8 cellular contexts compared by ENCODE assay signal in the genomic region with DNA sequence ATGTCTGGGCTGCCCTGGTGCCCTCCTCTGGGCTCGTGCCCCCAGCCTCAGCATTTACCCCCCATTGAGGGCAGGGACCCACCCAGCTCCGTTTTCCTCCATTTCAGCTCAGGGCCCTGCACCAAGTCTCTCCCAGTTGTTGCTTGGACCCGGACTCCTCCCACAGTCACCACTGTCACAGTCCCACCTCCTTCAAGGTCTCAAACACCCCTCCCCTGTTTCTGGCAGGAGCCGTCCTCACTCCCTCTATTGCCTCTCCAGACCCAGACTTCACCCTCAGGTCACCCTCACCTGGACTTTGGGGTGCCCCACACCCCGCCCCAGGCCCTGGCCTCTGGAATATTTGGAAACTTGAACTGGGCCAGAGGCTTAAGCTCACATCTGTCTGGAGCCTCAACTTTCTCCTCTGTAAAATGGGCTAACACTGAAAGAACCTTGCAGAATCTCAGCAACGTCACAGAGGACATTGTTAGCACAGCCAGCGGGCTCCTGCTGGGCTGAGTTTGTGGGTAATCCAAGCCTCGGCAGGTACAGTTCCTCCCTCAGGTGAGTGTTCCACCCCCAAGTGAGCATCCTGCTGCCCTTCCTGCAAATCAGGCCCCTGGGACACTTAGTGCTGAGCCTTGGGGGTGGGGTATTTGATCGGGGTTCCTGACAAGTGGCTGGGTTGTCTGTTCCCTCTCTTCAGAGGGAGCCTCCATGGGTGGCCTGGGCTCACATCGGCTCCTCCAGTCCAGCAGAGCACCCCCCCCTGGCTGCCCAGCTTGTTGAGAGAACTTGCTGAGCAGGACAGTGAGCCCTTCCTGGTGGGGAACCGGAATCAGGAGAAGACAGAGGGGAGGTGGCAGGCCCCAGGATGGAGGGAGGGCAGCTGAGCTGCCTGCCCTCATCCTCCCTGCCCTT.
DNase-seq lines count a peak whose midpoint lies in the region; ATAC-seq and TF ChIP-seq lines count a peak whose summit lies in the region.

No MANE protein-coding gene starts in this region.

- no peaks in the 10 kb centered on the region for H3K9me3 ChIP-seq in CD8-positive, alpha-beta memory T cell (ENCODE audit: low read length)
- H3K9me3 ChIP-seq in psoas muscle: no peaks in the 10 kb centered on the region

- intact Hi-C loops in psoas muscle (cut with DNase I): loop anchor here in 1 of 2 donors (10.0 kb wide), 1 partner anchor 356 kb away; no protein-coding TSS in a partner anchor

- no peaks in the 10 kb centered on the region for H3K27me3 ChIP-seq in CD8-positive, alpha-beta memory T cell (ENCODE audit: insufficient read depth, low read length, poor library complexity, severe bottlenecking)
- no peaks in the 10 kb centered on the region for H3K27me3 ChIP-seq in psoas muscle (ENCODE audit: insufficient read depth in 3 of 3, low read length in 2 of 3)

- DNase-seq in CD8-positive, alpha-beta memory T cell: no peak
- no peak for DNase-seq in glutamatergic neuron
- no peak for DNase-seq in psoas muscle
- no peak for DNase-seq in HEK293T (ENCODE audit: extremely low spot score)
- DNase-seq in C1 segment of cervical spinal cord (lab: John Stamatoyannopoulos, UW): no peak
- DNase-seq in occipital lobe (lab: John Stamatoyannopoulos, UW): no peak

- POLR2A ChIA-PET in CD8-positive, alpha-beta memory T cell (lab: Charles Lee): interaction anchor here (1.2 to 1.4 kb wide), 2 partner anchors 31 to 135 kb away, joined by 4 to 5 read pairs; a partner anchor contains a TSS
- POLR2A ChIA-PET in HEK293T (lab: Yijun Ruan, JAX): interaction anchor here (1.3 to 1.8 kb wide), 3 partner anchors 30 to 134 kb away, joined by 3 to 7 read pairs (median 3); no protein-coding TSS in a partner anchor

- peak overlapping the region; percentile 99 for H3K27ac ChIP-seq in CD8-positive, alpha-beta memory T cell (ENCODE audit: low read depth, low read length)
- peak overlapping the region; percentile 95 for H3K27ac ChIP-seq in psoas muscle

- peaks cover 47% of the 10 kb centered on the region for H3K4me1 ChIP-seq in CD8-positive, alpha-beta memory T cell (ENCODE audit: insufficient read depth, low read length)
- peaks cover 47% of the 10 kb centered on the region for H3K4me1 ChIP-seq in psoas muscle

- CTCF ChIA-PET in CD8-positive, alpha-beta memory T cell (lab: Charles Lee): no interaction called here
- CTCF ChIA-PET in HEK293T (lab: Yijun Ruan, JAX): no interaction called here

- H3K36me3 ChIP-seq in CD8-positive, alpha-beta memory T cell (ENCODE audit: insufficient read depth, low read length): no peaks in the 10 kb centered on the region
- H3K36me3 ChIP-seq in psoas muscle (ENCODE audit: insufficient read depth in 1 of 2, low read depth in 1 of 2): no peaks in the 10 kb centered on the region

- 61 to 66% (median 65%) methylated on average over 11 of the region's 11 CpGs for WGBS in psoas muscle, 3 donors

- ATAC-seq in psoas muscle (no peak), GM18498 (IDR thresholded peaks at IDR 0.05; ENCODE audit: unreplicated experiment) (no peak)

- no peaks in the 10 kb centered on the region for H3K27me3 Mint-ChIP-seq in CD8-positive, alpha-beta memory T cell
- peaks cover 18% of the 10 kb centered on the region for H3K27me3 Mint-ChIP-seq in glutamatergic neuron (ENCODE audit: unreplicated experiment)

- H3K9me3 Mint-ChIP-seq in CD8-positive, alpha-beta memory T cell: no peaks in the 10 kb centered on the region
- H3K9me3 Mint-ChIP-seq in glutamatergic neuron (ENCODE audit: unreplicated experiment): peaks cover 16% of the 10 kb centered on the region

- H3K4me1 Mint-ChIP-seq in CD8-positive, alpha-beta memory T cell: peaks cover 37 to 70% (median 37%) of the 10 kb centered on the region in 3 donors
- peaks cover 47% of the 10 kb centered on the region for H3K4me1 Mint-ChIP-seq in glutamatergic neuron (ENCODE audit: low read depth, unreplicated experiment)

- peak overlapping the region; percentile 72 to 87 (median 84) for H3K4me3 Mint-ChIP-seq in CD8-positive, alpha-beta memory T cell
- H3K4me3 Mint-ChIP-seq in glutamatergic neuron (ENCODE audit: unreplicated experiment): peak overlapping the region; percentile 71

- H3K36me3 Mint-ChIP-seq in CD8-positive, alpha-beta memory T cell: peaks cover 0 to 25% (median 1%) of the 10 kb centered on the region in 3 donors
- H3K36me3 Mint-ChIP-seq in glutamatergic neuron (ENCODE audit: unreplicated experiment): no peaks in the 10 kb centered on the region

- peak overlapping the region; percentile 86 for H3K4me3 ChIP-seq in CD8-positive, alpha-beta memory T cell (ENCODE audit: low read length)
- H3K4me3 ChIP-seq in WI38 (ENCODE audit: low read depth, low read length) (peak overlapping the region; percentile 9; the same call in 1 of the 2 replicates), psoas muscle (peak overlapping the region; percentile 70)

- TF ChIP-seq CTCF in WI38 (IDR thresholded peaks at IDR 0.05; ENCODE audit: low read depth, low read length) (no peak), glutamatergic neuron (IDR thresholded peaks at IDR 0.05; ENCODE audit: partially characterized antibody, unreplicated experiment) (no peak), psoas muscle (IDR thresholded peaks at IDR 0.05) (no peak)

- peak overlapping the region; percentile 89 to 100 (median 98) for H3K27ac Mint-ChIP-seq in CD8-positive, alpha-beta memory T cell
- H3K27ac Mint-ChIP-seq in glutamatergic neuron (ENCODE audit: unreplicated experiment): peak overlapping the region; percentile 69

TF ChIP-seq in HEK293T, 16 proteins besides CTCF, POLR2A, EP300 and RAD21:
- no peak for TF ChIP-seq SP1 (IDR thresholded peaks at IDR 0.05)
- TF ChIP-seq ELF4 (IDR thresholded peaks at IDR 0.05): no peak
- no peak for TF ChIP-seq FOXA1 (IDR thresholded peaks at IDR 0.05)
- TF ChIP-seq NFRKB (IDR thresholded peaks at IDR 0.05): no peak
- TF ChIP-seq, protein P1, sequence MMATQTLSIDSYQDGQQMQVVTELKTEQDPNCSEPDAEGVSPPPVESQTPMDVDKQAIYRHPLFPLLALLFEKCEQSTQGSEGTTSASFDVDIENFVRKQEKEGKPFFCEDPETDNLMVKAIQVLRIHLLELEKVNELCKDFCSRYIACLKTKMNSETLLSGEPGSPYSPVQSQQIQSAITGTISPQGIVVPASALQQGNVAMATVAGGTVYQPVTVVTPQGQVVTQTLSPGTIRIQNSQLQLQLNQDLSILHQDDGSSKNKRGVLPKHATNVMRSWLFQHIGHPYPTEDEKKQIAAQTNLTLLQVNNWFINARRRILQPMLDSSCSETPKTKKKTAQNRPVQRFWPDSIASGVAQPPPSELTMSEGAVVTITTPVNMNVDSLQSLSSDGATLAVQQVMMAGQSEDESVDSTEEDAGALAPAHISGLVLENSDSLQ (IDR thresholded peaks at IDR 0.05): no peak
- TF ChIP-seq SUZ12 (IDR thresholded peaks at IDR 0.05): no peak
- TF ChIP-seq ZNF384 (IDR thresholded peaks at IDR 0.05): no peak
- TF ChIP-seq FOXM1 (IDR thresholded peaks at IDR 0.05; ENCODE audit: borderline replicate concordance): no peak
- TF ChIP-seq TARDBP (IDR thresholded peaks at IDR 0.05): no peak
- TF ChIP-seq HDGF (IDR thresholded peaks at IDR 0.05; ENCODE audit: borderline replicate concordance): no peak
- no peak for TF ChIP-seq FOXK2 (IDR thresholded peaks at IDR 0.05)
- no peak for TF ChIP-seq CTBP1 (IDR thresholded peaks at IDR 0.05; ENCODE audit: borderline replicate concordance)
- no peak for TF ChIP-seq LEF1 (IDR thresholded peaks at IDR 0.05; ENCODE audit: borderline replicate concordance)
- no peak for TF ChIP-seq L3MBTL2 (conservative IDR thresholded peaks at IDR 0.05)
- no peak for TF ChIP-seq BHLHE40 (IDR thresholded peaks at IDR 0.05; ENCODE audit: borderline replicate concordance)
- no peak for TF ChIP-seq ARNT (IDR thresholded peaks at IDR 0.05)

Comparison
In these comparisons a context has a peak if more than half of its experiments do, and no peak if none do; other contexts are left out.
1. H3K4me3 ChIP-seq: peak in every context shown above with its lines; median percentile 86 in CD8-positive, alpha-beta memory T cell; 70 in psoas muscle; 9 in WI38.